2 cellular contexts compared by ENCODE assay signal in the genomic region with DNA sequence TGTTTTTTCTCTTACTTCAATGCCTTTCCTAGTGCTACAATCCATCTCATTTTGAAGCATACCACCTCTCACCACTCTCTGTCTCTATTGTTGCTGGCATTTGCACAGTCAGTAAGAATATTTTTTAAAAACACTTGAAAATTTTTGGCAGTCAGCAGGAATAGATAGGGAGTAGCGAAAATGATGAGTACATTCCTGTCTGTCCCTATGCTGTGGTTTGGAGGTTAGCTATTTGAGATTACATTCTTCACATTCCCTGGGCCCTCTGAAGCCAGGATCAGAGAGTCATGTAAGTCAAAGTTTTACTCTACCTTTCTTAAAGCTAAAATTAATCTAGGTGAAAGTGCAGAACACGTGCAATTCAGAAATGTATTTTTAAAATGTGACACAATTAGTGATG.
TF ChIP-seq lines count a peak whose summit lies in the region.

No MANE protein-coding gene starts in this region.

TF ChIP-seq in HepG2, 621 proteins besides CTCF, POLR2A, EP300 and RAD21 (continued from another document):
- TF ChIP-seq MAFK (conservative IDR thresholded peaks at IDR 0.05 in 1 of 2, IDR thresholded peaks at IDR 0.05 in 1 of 2; ENCODE audit: low read length in 2 of 2): peak in 1 of 2 experiments; percentile 23; a peak in 1 of 4 replicates
- TF ChIP-seq ZFAT (CRISPR knock-in tag; conservative IDR thresholded peaks at IDR 0.05): no peak
- TF ChIP-seq MAF1 (CRISPR knock-in tag; IDR thresholded peaks at IDR 0.05; ENCODE audit: borderline replicate concordance): no peak
- no peak for TF ChIP-seq RNF2 (conservative IDR thresholded peaks at IDR 0.05; ENCODE audit: low read depth)
- TF ChIP-seq, protein P1, sequence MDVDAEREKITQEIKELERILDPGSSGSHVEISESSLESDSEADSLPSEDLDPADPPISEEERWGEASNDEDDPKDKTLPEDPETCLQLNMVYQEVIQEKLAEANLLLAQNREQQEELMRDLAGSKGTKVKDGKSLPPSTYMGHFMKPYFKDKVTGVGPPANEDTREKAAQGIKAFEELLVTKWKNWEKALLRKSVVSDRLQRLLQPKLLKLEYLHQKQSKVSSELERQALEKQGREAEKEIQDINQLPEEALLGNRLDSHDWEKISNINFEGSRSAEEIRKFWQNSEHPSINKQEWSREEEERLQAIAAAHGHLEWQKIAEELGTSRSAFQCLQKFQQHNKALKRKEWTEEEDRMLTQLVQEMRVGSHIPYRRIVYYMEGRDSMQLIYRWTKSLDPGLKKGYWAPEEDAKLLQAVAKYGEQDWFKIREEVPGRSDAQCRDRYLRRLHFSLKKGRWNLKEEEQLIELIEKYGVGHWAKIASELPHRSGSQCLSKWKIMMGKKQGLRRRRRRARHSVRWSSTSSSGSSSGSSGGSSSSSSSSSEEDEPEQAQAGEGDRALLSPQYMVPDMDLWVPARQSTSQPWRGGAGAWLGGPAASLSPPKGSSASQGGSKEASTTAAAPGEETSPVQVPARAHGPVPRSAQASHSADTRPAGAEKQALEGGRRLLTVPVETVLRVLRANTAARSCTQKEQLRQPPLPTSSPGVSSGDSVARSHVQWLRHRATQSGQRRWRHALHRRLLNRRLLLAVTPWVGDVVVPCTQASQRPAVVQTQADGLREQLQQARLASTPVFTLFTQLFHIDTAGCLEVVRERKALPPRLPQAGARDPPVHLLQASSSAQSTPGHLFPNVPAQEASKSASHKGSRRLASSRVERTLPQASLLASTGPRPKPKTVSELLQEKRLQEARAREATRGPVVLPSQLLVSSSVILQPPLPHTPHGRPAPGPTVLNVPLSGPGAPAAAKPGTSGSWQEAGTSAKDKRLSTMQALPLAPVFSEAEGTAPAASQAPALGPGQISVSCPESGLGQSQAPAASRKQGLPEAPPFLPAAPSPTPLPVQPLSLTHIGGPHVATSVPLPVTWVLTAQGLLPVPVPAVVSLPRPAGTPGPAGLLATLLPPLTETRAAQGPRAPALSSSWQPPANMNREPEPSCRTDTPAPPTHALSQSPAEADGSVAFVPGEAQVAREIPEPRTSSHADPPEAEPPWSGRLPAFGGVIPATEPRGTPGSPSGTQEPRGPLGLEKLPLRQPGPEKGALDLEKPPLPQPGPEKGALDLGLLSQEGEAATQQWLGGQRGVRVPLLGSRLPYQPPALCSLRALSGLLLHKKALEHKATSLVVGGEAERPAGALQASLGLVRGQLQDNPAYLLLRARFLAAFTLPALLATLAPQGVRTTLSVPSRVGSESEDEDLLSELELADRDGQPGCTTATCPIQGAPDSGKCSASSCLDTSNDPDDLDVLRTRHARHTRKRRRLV (CRISPR knock-in tag; IDR thresholded peaks at IDR 0.05): no peak
- no peak for TF ChIP-seq NFIB (CRISPR knock-in tag; IDR thresholded peaks at IDR 0.05; ENCODE audit: borderline replicate concordance)
- TF ChIP-seq, protein P2, sequence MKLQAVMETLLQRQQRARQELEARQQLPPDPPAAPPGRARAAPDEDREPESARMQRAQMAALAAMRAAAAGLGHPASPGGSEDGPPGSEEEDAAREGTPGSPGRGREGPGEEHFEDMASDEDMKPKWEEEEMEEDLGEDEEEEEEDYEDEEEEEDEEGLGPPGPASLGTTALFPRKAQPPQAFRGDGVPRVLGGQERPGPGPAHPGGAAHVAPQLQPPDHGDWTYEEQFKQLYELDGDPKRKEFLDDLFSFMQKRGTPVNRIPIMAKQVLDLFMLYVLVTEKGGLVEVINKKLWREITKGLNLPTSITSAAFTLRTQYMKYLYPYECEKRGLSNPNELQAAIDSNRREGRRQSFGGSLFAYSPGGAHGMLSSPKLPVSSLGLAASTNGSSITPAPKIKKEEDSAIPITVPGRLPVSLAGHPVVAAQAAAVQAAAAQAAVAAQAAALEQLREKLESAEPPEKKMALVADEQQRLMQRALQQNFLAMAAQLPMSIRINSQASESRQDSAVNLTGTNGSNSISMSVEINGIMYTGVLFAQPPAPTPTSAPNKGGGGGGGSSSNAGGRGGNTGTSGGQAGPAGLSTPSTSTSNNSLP (IDR thresholded peaks at IDR 0.05; ENCODE audit: low read depth, low read length): peak; percentile 48; the same call in 1 of the 2 replicates
- TF ChIP-seq ZNF256 (CRISPR knock-in tag; conservative IDR thresholded peaks at IDR 0.05): no peak
- no peak for TF ChIP-seq ZNF703 (CRISPR knock-in tag; IDR thresholded peaks at IDR 0.05; ENCODE audit: borderline replicate concordance)
- no peak for TF ChIP-seq SRY (CRISPR knock-in tag; IDR thresholded peaks at IDR 0.05)
- TF ChIP-seq ZNF678 (CRISPR knock-in tag; IDR thresholded peaks at IDR 0.05): no peak
- TF ChIP-seq MAFF (IDR thresholded peaks at IDR 0.05; ENCODE audit: low read depth, low read length): peak; percentile 45
- TF ChIP-seq ZNF674 (CRISPR knock-in tag; IDR thresholded peaks at IDR 0.05; ENCODE audit: low read depth): no peak
- TF ChIP-seq PITX1 (CRISPR knock-in tag; IDR thresholded peaks at IDR 0.05): no peak
- peak; percentile 70 for TF ChIP-seq PPARG (CRISPR knock-in tag; conservative IDR thresholded peaks at IDR 0.05)
- no peak for TF ChIP-seq ZNF383 (CRISPR knock-in tag; IDR thresholded peaks at IDR 0.05; ENCODE audit: borderline replicate concordance)
- no peak for TF ChIP-seq NBN (conservative IDR thresholded peaks at IDR 0.05)
- TF ChIP-seq TEAD3 (CRISPR knock-in tag; optimal IDR thresholded peaks at IDR 0.05; ENCODE audit: borderline replicate concordance): peak; percentile 94
- TF ChIP-seq, protein P3, sequence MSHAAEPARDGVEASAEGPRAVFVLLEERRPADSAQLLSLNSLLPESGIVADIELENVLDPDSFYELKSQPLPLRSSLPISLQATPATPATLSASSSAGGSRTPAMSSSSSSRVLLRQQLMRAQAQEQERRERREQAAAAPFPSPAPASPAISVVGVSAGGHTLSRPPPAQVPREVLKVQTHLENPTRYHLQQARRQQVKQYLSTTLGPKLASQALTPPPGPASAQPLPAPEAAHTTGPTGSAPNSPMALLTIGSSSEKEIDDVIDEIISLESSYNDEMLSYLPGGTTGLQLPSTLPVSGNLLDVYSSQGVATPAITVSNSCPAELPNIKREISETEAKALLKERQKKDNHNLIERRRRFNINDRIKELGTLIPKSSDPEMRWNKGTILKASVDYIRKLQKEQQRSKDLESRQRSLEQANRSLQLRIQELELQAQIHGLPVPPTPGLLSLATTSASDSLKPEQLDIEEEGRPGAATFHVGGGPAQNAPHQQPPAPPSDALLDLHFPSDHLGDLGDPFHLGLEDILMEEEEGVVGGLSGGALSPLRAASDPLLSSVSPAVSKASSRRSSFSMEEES (CRISPR knock-in tag; IDR thresholded peaks at IDR 0.05): no peak

TF ChIP-seq in WTC11, 78 proteins besides CTCF, POLR2A, EP300 and RAD21:
- TF ChIP-seq, protein P4, sequence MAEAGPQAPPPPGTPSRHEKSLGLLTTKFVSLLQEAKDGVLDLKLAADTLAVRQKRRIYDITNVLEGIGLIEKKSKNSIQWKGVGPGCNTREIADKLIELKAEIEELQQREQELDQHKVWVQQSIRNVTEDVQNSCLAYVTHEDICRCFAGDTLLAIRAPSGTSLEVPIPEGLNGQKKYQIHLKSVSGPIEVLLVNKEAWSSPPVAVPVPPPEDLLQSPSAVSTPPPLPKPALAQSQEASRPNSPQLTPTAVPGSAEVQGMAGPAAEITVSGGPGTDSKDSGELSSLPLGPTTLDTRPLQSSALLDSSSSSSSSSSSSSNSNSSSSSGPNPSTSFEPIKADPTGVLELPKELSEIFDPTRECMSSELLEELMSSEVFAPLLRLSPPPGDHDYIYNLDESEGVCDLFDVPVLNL (CRISPR knock-in tag; IDR thresholded peaks at IDR 0.05; ENCODE audit: borderline replicate concordance, low read depth): no peak
- TF ChIP-seq NR2C2 (CRISPR knock-in tag; IDR thresholded peaks at IDR 0.05) (no peak), NR3C1 (CRISPR knock-in tag; conservative IDR thresholded peaks at IDR 0.05; ENCODE audit: low read depth) (no peak), ATF1 (CRISPR knock-in tag; IDR thresholded peaks at IDR 0.05) (no peak)
- TF ChIP-seq, protein P5, sequence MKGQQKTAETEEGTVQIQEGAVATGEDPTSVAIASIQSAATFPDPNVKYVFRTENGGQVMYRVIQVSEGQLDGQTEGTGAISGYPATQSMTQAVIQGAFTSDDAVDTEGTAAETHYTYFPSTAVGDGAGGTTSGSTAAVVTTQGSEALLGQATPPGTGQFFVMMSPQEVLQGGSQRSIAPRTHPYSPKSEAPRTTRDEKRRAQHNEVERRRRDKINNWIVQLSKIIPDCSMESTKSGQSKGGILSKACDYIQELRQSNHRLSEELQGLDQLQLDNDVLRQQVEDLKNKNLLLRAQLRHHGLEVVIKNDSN (CRISPR knock-in tag; IDR thresholded peaks at IDR 0.05): no peak
- TF ChIP-seq, protein P6, sequence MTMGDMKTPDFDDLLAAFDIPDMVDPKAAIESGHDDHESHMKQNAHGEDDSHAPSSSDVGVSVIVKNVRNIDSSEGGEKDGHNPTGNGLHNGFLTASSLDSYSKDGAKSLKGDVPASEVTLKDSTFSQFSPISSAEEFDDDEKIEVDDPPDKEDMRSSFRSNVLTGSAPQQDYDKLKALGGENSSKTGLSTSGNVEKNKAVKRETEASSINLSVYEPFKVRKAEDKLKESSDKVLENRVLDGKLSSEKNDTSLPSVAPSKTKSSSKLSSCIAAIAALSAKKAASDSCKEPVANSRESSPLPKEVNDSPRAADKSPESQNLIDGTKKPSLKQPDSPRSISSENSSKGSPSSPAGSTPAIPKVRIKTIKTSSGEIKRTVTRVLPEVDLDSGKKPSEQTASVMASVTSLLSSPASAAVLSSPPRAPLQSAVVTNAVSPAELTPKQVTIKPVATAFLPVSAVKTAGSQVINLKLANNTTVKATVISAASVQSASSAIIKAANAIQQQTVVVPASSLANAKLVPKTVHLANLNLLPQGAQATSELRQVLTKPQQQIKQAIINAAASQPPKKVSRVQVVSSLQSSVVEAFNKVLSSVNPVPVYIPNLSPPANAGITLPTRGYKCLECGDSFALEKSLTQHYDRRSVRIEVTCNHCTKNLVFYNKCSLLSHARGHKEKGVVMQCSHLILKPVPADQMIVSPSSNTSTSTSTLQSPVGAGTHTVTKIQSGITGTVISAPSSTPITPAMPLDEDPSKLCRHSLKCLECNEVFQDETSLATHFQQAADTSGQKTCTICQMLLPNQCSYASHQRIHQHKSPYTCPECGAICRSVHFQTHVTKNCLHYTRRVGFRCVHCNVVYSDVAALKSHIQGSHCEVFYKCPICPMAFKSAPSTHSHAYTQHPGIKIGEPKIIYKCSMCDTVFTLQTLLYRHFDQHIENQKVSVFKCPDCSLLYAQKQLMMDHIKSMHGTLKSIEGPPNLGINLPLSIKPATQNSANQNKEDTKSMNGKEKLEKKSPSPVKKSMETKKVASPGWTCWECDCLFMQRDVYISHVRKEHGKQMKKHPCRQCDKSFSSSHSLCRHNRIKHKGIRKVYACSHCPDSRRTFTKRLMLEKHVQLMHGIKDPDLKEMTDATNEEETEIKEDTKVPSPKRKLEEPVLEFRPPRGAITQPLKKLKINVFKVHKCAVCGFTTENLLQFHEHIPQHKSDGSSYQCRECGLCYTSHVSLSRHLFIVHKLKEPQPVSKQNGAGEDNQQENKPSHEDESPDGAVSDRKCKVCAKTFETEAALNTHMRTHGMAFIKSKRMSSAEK (CRISPR knock-in tag; IDR thresholded peaks at IDR 0.05; ENCODE audit: borderline replicate concordance): no peak
- TF ChIP-seq, protein P7, sequence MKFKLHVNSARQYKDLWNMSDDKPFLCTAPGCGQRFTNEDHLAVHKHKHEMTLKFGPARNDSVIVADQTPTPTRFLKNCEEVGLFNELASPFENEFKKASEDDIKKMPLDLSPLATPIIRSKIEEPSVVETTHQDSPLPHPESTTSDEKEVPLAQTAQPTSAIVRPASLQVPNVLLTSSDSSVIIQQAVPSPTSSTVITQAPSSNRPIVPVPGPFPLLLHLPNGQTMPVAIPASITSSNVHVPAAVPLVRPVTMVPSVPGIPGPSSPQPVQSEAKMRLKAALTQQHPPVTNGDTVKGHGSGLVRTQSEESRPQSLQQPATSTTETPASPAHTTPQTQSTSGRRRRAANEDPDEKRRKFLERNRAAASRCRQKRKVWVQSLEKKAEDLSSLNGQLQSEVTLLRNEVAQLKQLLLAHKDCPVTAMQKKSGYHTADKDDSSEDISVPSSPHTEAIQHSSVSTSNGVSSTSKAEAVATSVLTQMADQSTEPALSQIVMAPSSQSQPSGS (CRISPR knock-in tag; IDR thresholded peaks at IDR 0.05; ENCODE audit: borderline replicate concordance, low read depth): no peak
TF ChIP-seq in WTC11: peak in this region for 0.
